In the genomic region with DNA sequence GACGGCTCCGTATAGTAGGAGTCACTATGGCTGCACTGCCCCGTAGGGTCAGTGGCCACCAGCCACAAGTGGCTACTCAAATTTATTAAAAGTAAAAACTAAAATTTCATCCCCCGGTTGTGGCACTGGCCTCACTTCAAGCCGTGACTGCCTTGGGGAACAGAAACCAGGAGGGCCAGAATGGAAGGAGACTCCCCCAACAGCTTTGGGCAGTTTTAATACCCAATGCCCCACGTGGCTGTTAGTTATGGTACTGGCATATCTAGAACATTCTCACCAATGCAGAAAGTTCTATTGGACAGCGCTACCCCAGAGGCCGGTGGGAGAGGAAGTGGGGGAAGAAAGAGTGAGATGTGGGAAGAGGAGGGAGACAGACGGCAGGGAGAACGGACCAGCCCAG, we compare ENCODE assay signal across 18 cellular contexts. TPM values are rescaled to one million over a fixed set of nuclear protein-coding genes. Genes with fewer than 3 reads are reported as not detected.
A peak's percentile ranks its signal among the peaks of the same experiment; 100 is the strongest.
DNase-seq lines count a peak whose midpoint lies in the region; ATAC-seq and TF ChIP-seq lines count a peak whose summit lies in the region.
"Had no signal": no experiment of that assay in that cellular context is flagged by ENCODE, and none has a peak within 500 bp of the region (broad histone marks: within the 10 kb centered on the region; RNA-seq: fewer than 3 reads in every experiment).

No MANE protein-coding gene starts in this region.

- DNase-seq in SK-N-MC (ENCODE audit: low read depth, low spot score) (no peak), mesothelial cell of epicardium (ENCODE audit: low spot score in 2 of 2, unreplicated experiment in 2 of 2) (no peak)
- no peak for DNase-seq in stimulated activated naive CD4-positive, alpha-beta T cell treated with Interleukin-2 at 50 U/mL for 16 hours (lab: John Stamatoyannopoulos, UW)
- no peak for DNase-seq in activated CD4-positive, alpha-beta memory T cell treated with anti-CD3 and anti-CD28 coated beads, Interleukin-2, amount 10 ng/mL, durations not matched to agents 7 days and 5 days
- DNase-seq: ACHN; activated CD4-positive, alpha-beta memory T cell treated with anti-CD3 and anti-CD28 coated beads for 36 hours; activated naive CD8-positive, alpha-beta T cell treated with anti-CD3 and anti-CD28 coated beads, Interleukin-2, amount 10 ng/mL, durations not matched to agents 7 days and 5 days; activated T-cell treated with anti-CD3 and anti-CD28 coated beads, Interleukin-2, amount 50 U/mL, for 24 hours; CD8-positive, alpha-beta memory T cell; DND-41; NCI-H2029 treated with DMSO at 0.1 percent for 48 hours; NCI-H510A treated with DMSO at 0.1 percent for 48 hours; upper lobe of left lung had no signal

- no peak for TF ChIP-seq CTCF in mesothelial cell of epicardium (IDR thresholded peaks at IDR 0.05; ENCODE audit: unreplicated experiment)

- H3K36me3 ChIP-seq in BLaER1 (peaks cover 21% of the 10 kb centered on the region; the same call in 1 of the 2 replicates), HUES48 (ENCODE audit: control insufficient read depth, insufficient read depth, low read length) (no peaks in the 10 kb centered on the region), SK-N-MC (ENCODE audit: insufficient read depth, low read length) (no peaks in the 10 kb centered on the region)

- no peak overlapping the region for H3K4me3 ChIP-seq in BLaER1
- H3K4me3 ChIP-seq in HUES48 (ENCODE audit: low read depth, low read length) = 0 out of 2 replicates have a peak overlapping the region, but pooled peaks have one; percentile 20
- peak overlapping the region; percentile 73 for H3K4me3 ChIP-seq in SK-N-MC
- H3K4me3 ChIP-seq: prostate gland, upper lobe of left lung had no signal

- H3K36me3 Mint-ChIP-seq in mesothelial cell of epicardium = peaks cover 4% of the 10 kb centered on the region
- H3K36me3 Mint-ChIP-seq in activated CD4-positive, alpha-beta memory T cell treated with anti-CD3 and anti-CD28 coated beads, Interleukin-2, amount 10 ng/mL, durations not matched to agents 7 days and 5 days (ENCODE audit: low read depth) = no peaks in the 10 kb centered on the region
- H3K36me3 Mint-ChIP-seq: activated CD4-positive, alpha-beta memory T cell treated with anti-CD3 and anti-CD28 coated beads for 36 hours; activated naive CD8-positive, alpha-beta T cell treated with anti-CD3 and anti-CD28 coated beads, Interleukin-2, amount 10 ng/mL, durations not matched to agents 7 days and 5 days had no signal

- peaks cover 100% of the 10 kb centered on the region for H4K20me1 ChIP-seq in BLaER1

- H3K9ac ChIP-seq in BLaER1 (peak overlapping the region; percentile 24; the same call in 1 of the 2 replicates), HUES48 (ENCODE audit: low read depth, low read length) (no peak overlapping the region), SK-N-MC (ENCODE audit: insufficient read length) (peak overlapping the region; percentile 2)

- H3K9me3 Mint-ChIP-seq in mesothelial cell of epicardium = peaks cover 4% of the 10 kb centered on the region
- no peaks in the 10 kb centered on the region for H3K9me3 Mint-ChIP-seq in activated CD4-positive, alpha-beta memory T cell treated with anti-CD3 and anti-CD28 coated beads, Interleukin-2, amount 10 ng/mL, durations not matched to agents 7 days and 5 days
- H3K9me3 Mint-ChIP-seq: activated CD4-positive, alpha-beta memory T cell treated with anti-CD3 and anti-CD28 coated beads for 36 hours; activated naive CD8-positive, alpha-beta T cell treated with anti-CD3 and anti-CD28 coated beads, Interleukin-2, amount 10 ng/mL, durations not matched to agents 7 days and 5 days; activated T-cell treated with anti-CD3 and anti-CD28 coated beads, Interleukin-2, amount 50 U/mL, for 24 hours; CD8-positive, alpha-beta memory T cell had no signal

- H3K27me3 ChIP-seq in BLaER1 (no peaks in the 10 kb centered on the region), HUES48 (ENCODE audit: control insufficient read depth, insufficient read depth, low read length) (no peaks in the 10 kb centered on the region)
- H3K27me3 ChIP-seq: upper lobe of left lung had no signal

- H3K9me3 ChIP-seq in BLaER1 = no peaks in the 10 kb centered on the region
- H3K9me3 ChIP-seq in HUES48 (ENCODE audit: control insufficient read depth, insufficient read depth, low read length) = no peaks in the 10 kb centered on the region
- no peaks in the 10 kb centered on the region for H3K9me3 ChIP-seq in SK-N-MC (ENCODE audit: low read depth, low read length)
- H3K9me3 ChIP-seq: prostate gland, upper lobe of left lung had no signal

- CTCF ChIA-PET in activated CD4-positive, alpha-beta memory T cell treated with anti-CD3 and anti-CD28 coated beads, Interleukin-2, amount 10 ng/mL, durations not matched to agents 7 days and 5 days (lab: Charles Lee) = no interaction called here

- peak overlapping the region; percentile 50 for H3K4me2 ChIP-seq in BLaER1

- no peak overlapping the region for H3K4me3 Mint-ChIP-seq in mesothelial cell of epicardium
- H3K4me3 Mint-ChIP-seq in activated CD4-positive, alpha-beta memory T cell treated with anti-CD3 and anti-CD28 coated beads, Interleukin-2, amount 10 ng/mL, durations not matched to agents 7 days and 5 days = no peak overlapping the region
- H3K4me3 Mint-ChIP-seq: activated CD4-positive, alpha-beta memory T cell treated with anti-CD3 and anti-CD28 coated beads for 36 hours; activated naive CD8-positive, alpha-beta T cell treated with anti-CD3 and anti-CD28 coated beads, Interleukin-2, amount 10 ng/mL, durations not matched to agents 7 days and 5 days; activated T-cell treated with anti-CD3 and anti-CD28 coated beads, Interleukin-2, amount 50 U/mL, for 24 hours had no signal

- H3K27ac ChIP-seq in BLaER1 = no peak overlapping the region; the same call in 1 of the 2 replicates
- no peak overlapping the region for H3K27ac ChIP-seq in HUES48 (ENCODE audit: low read depth, low read length)
- peak overlapping the region; percentile 89 for H3K27ac ChIP-seq in SK-N-MC
- H3K27ac ChIP-seq: prostate gland had no signal

- H3K27ac Mint-ChIP-seq in mesothelial cell of epicardium = peak overlapping the region; percentile 22
- H3K27ac Mint-ChIP-seq in activated CD4-positive, alpha-beta memory T cell treated with anti-CD3 and anti-CD28 coated beads, Interleukin-2, amount 10 ng/mL, durations not matched to agents 7 days and 5 days = no peak overlapping the region
- H3K27ac Mint-ChIP-seq: activated CD4-positive, alpha-beta memory T cell treated with anti-CD3 and anti-CD28 coated beads for 36 hours; activated naive CD8-positive, alpha-beta T cell treated with anti-CD3 and anti-CD28 coated beads, Interleukin-2, amount 10 ng/mL, durations not matched to agents 7 days and 5 days; activated T-cell treated with anti-CD3 and anti-CD28 coated beads, Interleukin-2, amount 50 U/mL, for 24 hours had no signal

- no peaks in the 10 kb centered on the region for H3K27me3 Mint-ChIP-seq in mesothelial cell of epicardium (ENCODE audit: low read depth)
- no peaks in the 10 kb centered on the region for H3K27me3 Mint-ChIP-seq in activated CD4-positive, alpha-beta memory T cell treated with anti-CD3 and anti-CD28 coated beads, Interleukin-2, amount 10 ng/mL, durations not matched to agents 7 days and 5 days
- H3K27me3 Mint-ChIP-seq: activated CD4-positive, alpha-beta memory T cell treated with anti-CD3 and anti-CD28 coated beads for 36 hours; activated naive CD8-positive, alpha-beta T cell treated with anti-CD3 and anti-CD28 coated beads, Interleukin-2, amount 10 ng/mL, durations not matched to agents 7 days and 5 days; activated T-cell treated with anti-CD3 and anti-CD28 coated beads, Interleukin-2, amount 50 U/mL, for 24 hours; CD8-positive, alpha-beta memory T cell had no signal

- POLR2A ChIA-PET in activated CD4-positive, alpha-beta memory T cell treated with anti-CD3 and anti-CD28 coated beads, Interleukin-2, amount 10 ng/mL, durations not matched to agents 7 days and 5 days (lab: Charles Lee) = no interaction called here

- no peak for ATAC-seq in GM18511 (IDR thresholded peaks at IDR 0.05; ENCODE audit: unreplicated experiment)
- no peak for ATAC-seq in GM21367 (IDR thresholded peaks at IDR 0.05; ENCODE audit: unreplicated experiment)

- peaks cover 57% of the 10 kb centered on the region for H3K4me1 Mint-ChIP-seq in mesothelial cell of epicardium
- H3K4me1 Mint-ChIP-seq in activated CD4-positive, alpha-beta memory T cell treated with anti-CD3 and anti-CD28 coated beads, Interleukin-2, amount 10 ng/mL, durations not matched to agents 7 days and 5 days = peaks cover 8% of the 10 kb centered on the region

- H3K4me1 ChIP-seq in BLaER1 = peaks cover 88% of the 10 kb centered on the region
- H3K4me1 ChIP-seq in HUES48 (ENCODE audit: control insufficient read depth, insufficient read depth, low read length) = peaks cover 65% of the 10 kb centered on the region

RNA-seq across cellular contexts. Expression of gene NCOR2, which starts 6.2 kb away (rescaled TPM):
- total RNA-seq in mesothelial cell of epicardium = 316 to 336 TPM (median 331 TPM) in 3 replicates
- total RNA-seq in activated CD4-positive, alpha-beta memory T cell treated with anti-CD3 and anti-CD28 coated beads, Interleukin-2, amount 10 ng/mL, durations not matched to agents 7 days and 5 days = 10 to 100 TPM; 88.9 to 90.8 TPM
